Comparison of ENCODE assay signal across 21 cellular contexts in the genomic region with DNA sequence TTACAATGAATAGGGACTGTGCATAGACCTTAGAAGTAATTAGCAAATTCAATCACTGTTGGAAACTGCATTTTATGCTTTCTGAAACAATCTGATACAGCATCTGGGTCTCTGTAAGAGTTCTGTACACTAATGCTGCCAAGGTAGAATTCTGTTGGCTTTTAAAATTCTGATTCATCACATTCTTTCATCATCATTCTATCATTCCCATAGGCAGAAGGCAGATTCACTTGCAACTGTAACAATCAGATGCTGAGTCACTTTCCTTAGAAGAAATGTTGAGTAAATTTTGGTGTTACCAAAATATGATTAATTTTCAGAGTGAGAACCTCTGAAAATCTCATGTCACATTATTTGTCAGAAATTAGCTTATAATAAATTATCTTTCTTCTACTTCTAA.
A peak's percentile ranks its signal among the peaks of the same experiment; 100 is the strongest.
DNase-seq lines count a peak whose midpoint lies in the region; ATAC-seq, FAIRE-seq and TF ChIP-seq lines count a peak whose summit lies in the region.
"Had no signal": no experiment of that assay in that cellular context is flagged by ENCODE, and none has a peak within 500 bp of the region (broad histone marks: within the 10 kb centered on the region; RNA-seq: fewer than 3 reads in every experiment).

No MANE protein-coding gene starts in this region.

- no peaks in the 10 kb centered on the region for H3K27me3 Mint-ChIP-seq in MCF 10A (ENCODE audit: insufficient read depth, unreplicated experiment)
- H3K27me3 Mint-ChIP-seq: activated CD8-positive, alpha-beta T cell treated with anti-CD3 and anti-CD28 coated beads for 36 hours; progenitor cell of endocrine pancreas had no signal

- TF ChIP-seq CTCF in MCF 10A (IDR thresholded peaks at IDR 0.05; ENCODE audit: unreplicated experiment) (no peak), breast epithelium (IDR thresholded peaks at IDR 0.05) (no peak), RWPE2 (IDR thresholded peaks at IDR 0.05; ENCODE audit: poor library complexity, severe bottlenecking) (no peak)

- no peak overlapping the region for H3K27ac Mint-ChIP-seq in MCF 10A (ENCODE audit: low read depth, unreplicated experiment)
- H3K27ac Mint-ChIP-seq: activated CD8-positive, alpha-beta T cell treated with anti-CD3 and anti-CD28 coated beads for 36 hours; H9; progenitor cell of endocrine pancreas had no signal

- no peaks in the 10 kb centered on the region for H3K36me3 Mint-ChIP-seq in MCF 10A (ENCODE audit: insufficient read depth, unreplicated experiment)

- TF ChIP-seq POLR2A in breast epithelium (IDR thresholded peaks at IDR 0.05): no peak

- H3K27me3 ChIP-seq in breast epithelium: no peaks in the 10 kb centered on the region
- no peaks in the 10 kb centered on the region for H3K27me3 ChIP-seq in RWPE2 (ENCODE audit: insufficient read depth, poor library complexity, severe bottlenecking)
- H3K27me3 ChIP-seq: upper lobe of left lung had no signal

- DNase-seq in MCF 10A (ENCODE audit: unreplicated experiment): peak; percentile 86
- no peak for DNase-seq in breast epithelium (ENCODE audit: low spot score in 2 of 2)
- DNase-seq in RWPE2 (ENCODE audit: low spot score): no peak
- peak; percentile 72 for DNase-seq in fibroblast of gingiva (ENCODE audit: low read depth)
- DNase-seq in urothelium cell line (ENCODE audit: low spot score): peak; percentile 11
- no peak for DNase-seq in stimulated activated CD4-positive, alpha-beta T cell treated with anti-CD3 and anti-CD28 coated beads, Interleukin-15, amount 100 ng/mL, for 24 hours
- no peak for DNase-seq in DMS 273 treated with DMSO at 0.1 percent for 48 hours (lab: John Stamatoyannopoulos, UW)
- no peak for DNase-seq in NCI-H1048 (lab: John Stamatoyannopoulos, UW)
- DNase-seq: 8988T; activated CD8-positive, alpha-beta T cell treated with anti-CD3 and anti-CD28 coated beads for 36 hours; activated effector memory CD4-positive, alpha-beta T cell treated with anti-CD3 and anti-CD28 coated beads, Interleukin-2, amount 50 U/mL, for 16 hours; DMS79 treated with DMSO at 0.1 percent for 48 hours; H9; mucosa of descending colon; NCI-H1417; NCI-H526; Right ventricle myocardium superior; stimulated activated CD4-positive, alpha-beta T cell treated with anti-CD3 and anti-CD28 coated beads, Interleukin-1b, Interleukin-23, amount 100 ng/mL, for 48 hours; T-helper 9 cell; upper lobe of left lung had no signal

- no TSS peak for BruUV-seq in MCF 10A (replicated peaks; lab: Mats Ljungman, UMichigan)

- CTCF ChIA-PET in MCF 10A (lab: Yijun Ruan, JAX): interaction anchor here (0.6 kb wide), 2 partner anchors 11 to 41 kb away, joined by 4 read pairs; no protein-coding TSS in a partner anchor

- H3K9me3 ChIP-seq in breast epithelium: no peaks in the 10 kb centered on the region
- no peaks in the 10 kb centered on the region for H3K9me3 ChIP-seq in RWPE2 (ENCODE audit: severe bottlenecking)
- H3K9me3 ChIP-seq: mucosa of descending colon, upper lobe of left lung had no signal

- H3K9me3 Mint-ChIP-seq in MCF 10A (ENCODE audit: unreplicated experiment): no peaks in the 10 kb centered on the region
- H3K9me3 Mint-ChIP-seq: activated CD8-positive, alpha-beta T cell treated with anti-CD3 and anti-CD28 coated beads for 36 hours; H9 had no signal

- no peak overlapping the region for H3K27ac ChIP-seq in breast epithelium
- no peak overlapping the region for H3K27ac ChIP-seq in RWPE2 (ENCODE audit: poor library complexity, severe bottlenecking)
- H3K27ac ChIP-seq: upper lobe of left lung had no signal

- intact Hi-C loops in MCF 10A (cut with micrococcal nuclease) (no loop called here), breast epithelium (cut with DNase I; ENCODE audit: low total_unique reads) (no loop called here)

- H3K4me1 Mint-ChIP-seq in MCF 10A (ENCODE audit: insufficient read depth, unreplicated experiment): no peaks in the 10 kb centered on the region

- H3K36me3 ChIP-seq in breast epithelium (no peaks in the 10 kb centered on the region), RWPE2 (ENCODE audit: low read depth) (no peaks in the 10 kb centered on the region)
- H3K36me3 ChIP-seq: upper lobe of left lung had no signal

- FAIRE-seq in urothelium cell line (lab: Jason Lieb, UNC): no peak

- H3K4me3 Mint-ChIP-seq in MCF 10A (ENCODE audit: unreplicated experiment): no peak overlapping the region
- H3K4me3 Mint-ChIP-seq: activated CD8-positive, alpha-beta T cell treated with anti-CD3 and anti-CD28 coated beads for 36 hours; H9 had no signal

- peak; percentile 95 for ATAC-seq in RWPE2 (ENCODE audit: low read depth)
- ATAC-seq: activated CD8-positive, alpha-beta T cell treated with anti-CD3 and anti-CD28 coated beads for 36 hours; mucosa of descending colon had no signal

- H3K4me3 ChIP-seq in breast epithelium (no peak overlapping the region), RWPE2 (ENCODE audit: severe bottlenecking) (no peak overlapping the region)
- H3K4me3 ChIP-seq: mucosa of descending colon, upper lobe of left lung had no signal

- no peaks in the 10 kb centered on the region for H3K4me1 ChIP-seq in breast epithelium
- peaks cover 4% of the 10 kb centered on the region for H3K4me1 ChIP-seq in RWPE2 (ENCODE audit: insufficient read depth, poor library complexity, severe bottlenecking)
- H3K4me1 ChIP-seq: upper lobe of left lung had no signal

- POLR2A ChIA-PET in MCF 10A (lab: Yijun Ruan, JAX): no interaction called here

Comparison
In these comparisons a context has a peak if more than half of its experiments do, and no peak if none do; other contexts are left out.
1. DNase-seq: peak in MCF 10A (single experiment), fibroblast of gingiva (single experiment) and urothelium cell line (single experiment); none in breast epithelium (0 of 2), RWPE2 (single experiment), stimulated activated CD4-positive, alpha-beta T cell treated with anti-CD3 and anti-CD28 coated beads, Interleukin-15, amount 100 ng/mL, for 24 hours (single experiment), DMS 273 treated with DMSO at 0.1 percent for 48 hours (single experiment) and NCI-H1048 (single experiment).